ENCODE assay signal across 9 cellular contexts in the genomic region with DNA sequence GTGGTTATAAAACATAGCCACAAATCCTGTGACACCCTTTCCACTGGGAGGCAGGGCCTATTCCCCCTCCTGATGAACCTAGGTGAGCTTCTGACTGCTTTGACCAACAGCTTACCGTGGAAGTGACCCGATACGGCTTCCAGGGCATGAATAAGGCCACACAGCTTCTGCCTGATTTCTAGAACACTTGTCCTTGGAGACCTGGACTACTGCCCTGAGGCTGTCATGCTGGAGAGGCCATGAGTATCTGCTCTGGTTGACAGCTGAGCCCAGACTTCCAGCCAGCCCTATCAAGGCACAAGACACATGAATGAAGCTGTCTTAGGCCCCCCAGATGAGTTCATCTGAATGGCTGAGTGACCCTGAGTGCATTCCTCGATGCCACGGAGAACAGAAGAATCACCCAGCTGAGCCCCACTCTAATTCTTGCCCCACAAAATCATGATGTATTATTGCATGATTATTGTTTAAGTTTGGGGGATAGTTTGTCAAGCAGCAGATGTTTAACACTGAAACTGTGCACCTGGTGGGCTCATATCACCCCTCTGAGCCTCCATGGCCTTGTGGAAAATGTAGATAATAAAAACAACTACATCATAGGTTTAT. TPM values are rescaled to one million over a fixed set of nuclear protein-coding genes. Genes with fewer than 3 reads are reported as not detected.
"Had no signal": no experiment of that assay in that cellular context is flagged by ENCODE, and none has a peak within 500 bp of the region (broad histone marks: within the 10 kb centered on the region; RNA-seq: fewer than 3 reads in every experiment).

No MANE protein-coding gene starts in this region.

- H3K9ac ChIP-seq: GM23248 had no signal

- FAIRE-seq: H1, H54 had no signal

- H3K4me3 ChIP-seq: GM23248 had no signal

- H3K27ac ChIP-seq: GM23248, HL-60 had no signal

- H2AFZ ChIP-seq: GM23248 had no signal

- H3K4me3 Mint-ChIP-seq: H9 had no signal

- DNase-seq: GM23248, H9, HCEC 1CT, IMR-90, KBM-7 had no signal

RNA-seq across cellular contexts. Expression of gene SLC13A3, which starts 21.4 kb away (rescaled TPM):
- total RNA-seq: HT1080 had no signal
